In genomic region chr6:46653439-46653942, GRCh38 we compare ENCODE assay signal across 8 cellular contexts. TPM values are rescaled to one million over a fixed set of nuclear protein-coding genes. Genes with fewer than 3 reads are reported as not detected.
DNase-seq lines count a peak whose midpoint lies in the region; ATAC-seq, FAIRE-seq and TF ChIP-seq lines count a peak whose summit lies in the region.

No MANE protein-coding gene starts in this region.

- H3K27me3 ChIP-seq in layer of hippocampus (ENCODE audit: control insufficient read depth, insufficient read depth, low read length): no peaks in the 10 kb centered on the region
- H3K27me3 ChIP-seq in testis: no peaks in the 10 kb centered on the region

- DNase-seq in activated CD4-positive, alpha-beta T cell treated with anti-CD3 and anti-CD28 coated beads for 36 hours: no peak
- DNase-seq in activated CD4-positive, alpha-beta T cell treated with anti-CD3 and anti-CD28 coated beads for 4 hours: no peak
- DNase-seq in activated naive CD8-positive, alpha-beta T cell treated with anti-CD3 and anti-CD28 coated beads for 36 hours: no peak
- no peak for DNase-seq in testis
- no peak for DNase-seq in hypothalamus (lab: John Stamatoyannopoulos, UW)
- DNase-seq in COR-L47 (lab: John Stamatoyannopoulos, UW): no peak
- no peak for DNase-seq in D721Med (ENCODE audit: insufficient read length, low spot score)

- H3K36me3 Mint-ChIP-seq in activated CD4-positive, alpha-beta T cell treated with anti-CD3 and anti-CD28 coated beads for 36 hours (ENCODE audit: low read depth): no peaks in the 10 kb centered on the region
- H3K36me3 Mint-ChIP-seq in activated naive CD8-positive, alpha-beta T cell treated with anti-CD3 and anti-CD28 coated beads for 36 hours: no peaks in the 10 kb centered on the region

- peak overlapping the region; percentile 37 for H3K27ac Mint-ChIP-seq in activated CD4-positive, alpha-beta T cell treated with anti-CD3 and anti-CD28 coated beads for 36 hours
- H3K27ac Mint-ChIP-seq in activated naive CD8-positive, alpha-beta T cell treated with anti-CD3 and anti-CD28 coated beads for 36 hours: no peak overlapping the region

- H3K9me3 Mint-ChIP-seq in activated CD4-positive, alpha-beta T cell treated with anti-CD3 and anti-CD28 coated beads for 36 hours (ENCODE audit: low read depth): no peaks in the 10 kb centered on the region
- H3K9me3 Mint-ChIP-seq in activated naive CD8-positive, alpha-beta T cell treated with anti-CD3 and anti-CD28 coated beads for 36 hours: no peaks in the 10 kb centered on the region

- H3K36me3 ChIP-seq in testis (ENCODE audit: low read depth, missing control alignments): no peaks in the 10 kb centered on the region

- peak overlapping the region; percentile 67 for H3K4me3 Mint-ChIP-seq in activated CD4-positive, alpha-beta T cell treated with anti-CD3 and anti-CD28 coated beads for 36 hours
- H3K4me3 Mint-ChIP-seq in activated naive CD8-positive, alpha-beta T cell treated with anti-CD3 and anti-CD28 coated beads for 36 hours: peak overlapping the region; percentile 84

- no peaks in the 10 kb centered on the region for H3K9me3 ChIP-seq in testis

- 11 to 25% methylated on average over 6 to 9 of the region's 9 CpGs for WGBS in testis, 2 donors

- H3K4me1 Mint-ChIP-seq in activated CD4-positive, alpha-beta T cell treated with anti-CD3 and anti-CD28 coated beads for 36 hours: peaks cover 15% of the 10 kb centered on the region
- peaks cover 9% of the 10 kb centered on the region for H3K4me1 Mint-ChIP-seq in activated naive CD8-positive, alpha-beta T cell treated with anti-CD3 and anti-CD28 coated beads for 36 hours

- H3K27ac ChIP-seq in layer of hippocampus (ENCODE audit: low read depth, low read length) (peak overlapping the region; percentile 88), testis (peak overlapping the region; percentile 89 to 91)

- H3K4me3 ChIP-seq in testis: peak overlapping the region; percentile 70 to 86

- ATAC-seq in activated CD4-positive, alpha-beta T cell treated with anti-CD3 and anti-CD28 coated beads for 36 hours: no peak

- no peak for FAIRE-seq in D721Med (lab: Jason Lieb, UNC)

- TF ChIP-seq CTCF in testis (IDR thresholded peaks at IDR 0.05) (no peak), D721Med (IDR thresholded peaks at IDR 0.05; ENCODE audit: insufficient read depth, missing control alignments) (no peak)

- H3K27me3 Mint-ChIP-seq in activated CD4-positive, alpha-beta T cell treated with anti-CD3 and anti-CD28 coated beads for 36 hours: peaks cover 29% of the 10 kb centered on the region
- H3K27me3 Mint-ChIP-seq in activated naive CD8-positive, alpha-beta T cell treated with anti-CD3 and anti-CD28 coated beads for 36 hours: peaks cover 66% of the 10 kb centered on the region

- no peak for TF ChIP-seq POLR2A in testis (IDR thresholded peaks at IDR 0.05)

- no peaks in the 10 kb centered on the region for H3K4me1 ChIP-seq in testis

- POLR2A ChIA-PET in activated CD4-positive, alpha-beta T cell treated with anti-CD3 and anti-CD28 coated beads for 36 hours (lab: Charles Lee): no interaction called here

- intact Hi-C loops in activated CD4-positive, alpha-beta T cell treated with anti-CD3 and anti-CD28 coated beads for 36 hours (cut with DNase I, micrococcal nuclease): loop anchor here in 1 of 2 experiments (2.0 kb wide), 1 partner anchor 523 kb away; no protein-coding TSS in a partner anchor
- intact Hi-C loops in testis (cut with DNase I; ENCODE audit: low total_unique reads): no loop called here

- CTCF ChIA-PET in activated CD4-positive, alpha-beta T cell treated with anti-CD3 and anti-CD28 coated beads for 36 hours (lab: Charles Lee): no interaction called here

RNA-seq across cellular contexts. Expression of gene SLC25A27, which starts 0.7 kb away (rescaled TPM):
- 1 to 10 TPM; 1.2 to 1.6 TPM for total RNA-seq in activated CD4-positive, alpha-beta T cell treated with anti-CD3 and anti-CD28 coated beads for 36 hours
- total RNA-seq in activated naive CD8-positive, alpha-beta T cell treated with anti-CD3 and anti-CD28 coated beads for 36 hours: 1 to 10 TPM; 1.5 to 2.1 TPM
- total RNA-seq in testis: 10 to 100 TPM; 72.8 to 81.8 TPM
- polyA plus RNA-seq in testis (ENCODE audit: insufficient read depth, low read depth, low replicate concordance): 26.3 TPM

RNA-seq across cellular contexts. Expression of gene CYP39A1, which starts 0.9 kb away (rescaled TPM):
- total RNA-seq in activated CD4-positive, alpha-beta T cell treated with anti-CD3 and anti-CD28 coated beads for 36 hours: not detected
- not detected for total RNA-seq in activated naive CD8-positive, alpha-beta T cell treated with anti-CD3 and anti-CD28 coated beads for 36 hours
- total RNA-seq in testis: 10 to 100 TPM; 13.5 to 14.1 TPM
- polyA plus RNA-seq in testis (ENCODE audit: insufficient read depth, low read depth, low replicate concordance): 6.5 TPM

RNA-seq across cellular contexts. Expression of gene TDRD6, which starts 34.2 kb away (rescaled TPM):
- not detected for total RNA-seq in activated CD4-positive, alpha-beta T cell treated with anti-CD3 and anti-CD28 coated beads for 36 hours
- total RNA-seq in activated naive CD8-positive, alpha-beta T cell treated with anti-CD3 and anti-CD28 coated beads for 36 hours: not detected
- total RNA-seq in testis: 10 to 100 TPM; 28.1 to 42.2 TPM
- 51.3 TPM for polyA plus RNA-seq in testis (ENCODE audit: insufficient read depth, low read depth, low replicate concordance)

Comparison
In these comparisons a context has a peak if more than half of its experiments do, and no peak if none do; other contexts are left out.
1. RNA of gene SLC25A27, which starts 0.7 kb away (total RNA-seq): 72.8 to 81.8 TPM in testis; 1.5 to 2.1 TPM in activated naive CD8-positive, alpha-beta T cell treated with anti-CD3 and anti-CD28 coated beads for 36 hours and 1.2 to 1.6 TPM in activated CD4-positive, alpha-beta T cell treated with anti-CD3 and anti-CD28 coated beads for 36 hours; every median in the first group is over 10 times any median in the second.
2. RNA of gene CYP39A1, which starts 0.9 kb away (total RNA-seq): 13.5 to 14.1 TPM in testis; not detected in activated CD4-positive, alpha-beta T cell treated with anti-CD3 and anti-CD28 coated beads for 36 hours and not detected in activated naive CD8-positive, alpha-beta T cell treated with anti-CD3 and anti-CD28 coated beads for 36 hours; every median in the first group is over 10 times any median in the second.
3. RNA of gene TDRD6, which starts 34.2 kb away (total RNA-seq): 28.1 to 42.2 TPM in testis; not detected in activated CD4-positive, alpha-beta T cell treated with anti-CD3 and anti-CD28 coated beads for 36 hours and not detected in activated naive CD8-positive, alpha-beta T cell treated with anti-CD3 and anti-CD28 coated beads for 36 hours; every median in the first group is over 10 times any median in the second.